1 cellular context compared by ENCODE assay signal in the genomic region with DNA sequence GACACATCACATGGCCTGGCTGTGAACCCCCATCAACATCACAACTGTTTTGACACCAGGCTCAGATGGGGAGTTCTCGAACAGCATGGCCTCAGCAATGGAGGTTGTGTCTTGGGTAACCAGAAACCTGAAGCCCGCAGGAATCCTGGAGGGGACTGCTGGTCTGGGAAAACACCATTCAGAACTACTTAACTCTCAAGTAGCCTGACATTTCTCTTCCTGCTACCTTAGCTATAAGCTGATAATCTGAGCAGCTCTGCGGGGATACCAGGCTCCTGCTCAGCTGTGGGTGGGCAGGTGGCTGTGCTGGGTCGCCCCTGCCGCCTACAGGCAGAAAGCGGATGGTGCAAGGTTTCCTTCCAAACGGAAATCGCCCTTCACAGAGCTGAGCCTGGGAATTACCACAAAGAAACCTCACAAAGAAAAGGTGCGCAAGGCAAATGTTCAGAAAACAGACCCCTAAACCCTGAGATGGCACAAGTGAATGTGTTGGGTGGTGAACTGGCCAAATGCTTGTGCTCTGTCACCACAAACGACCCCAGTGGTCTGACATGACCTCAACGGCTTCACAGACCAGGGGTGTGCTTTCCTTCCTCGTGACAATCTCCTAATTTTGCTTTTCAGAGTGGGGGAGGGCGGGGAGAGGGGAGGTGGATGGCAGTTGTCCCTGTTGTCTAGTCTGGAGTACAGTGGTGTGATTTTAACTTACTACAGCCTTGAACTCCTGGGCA.
TF ChIP-seq lines count a peak whose summit lies in the region.

No MANE protein-coding gene starts in this region.

TF ChIP-seq in HepG2, 621 proteins besides CTCF, POLR2A, EP300 and RAD21 (continued from another document and continues in another):
- TF ChIP-seq MIXL1 (CRISPR knock-in tag; IDR thresholded peaks at IDR 0.05) (peak; percentile 50; the same call in 1 of the 2 replicates), NCOA1 (CRISPR knock-in tag; IDR thresholded peaks at IDR 0.05) (no peak), PRPF4 (IDR thresholded peaks at IDR 0.05; ENCODE audit: low read depth, low read length, poor library complexity, severe bottlenecking) (no peak), MAFF (IDR thresholded peaks at IDR 0.05; ENCODE audit: low read depth, low read length) (no peak), ARNT2 (CRISPR knock-in tag; IDR thresholded peaks at IDR 0.05; ENCODE audit: low read depth) (0 out of 2 replicates have a peak, but pooled peaks have one; percentile 62), YY1 (IDR thresholded peaks at IDR 0.05; ENCODE audit: insufficient read depth, insufficient replicate concordance, low read depth, low read length) (no peak), ZNF558 (CRISPR knock-in tag; IDR thresholded peaks at IDR 0.05; ENCODE audit: borderline replicate concordance) (no peak), ZNF207 (IDR thresholded peaks at IDR 0.05; ENCODE audit: borderline replicate concordance) (no peak), ZFY (CRISPR knock-in tag; IDR thresholded peaks at IDR 0.05) (no peak), SRY (CRISPR knock-in tag; IDR thresholded peaks at IDR 0.05) (no peak), ZNF317 (CRISPR knock-in tag; IDR thresholded peaks at IDR 0.05) (0 out of 2 replicates have a peak, but pooled peaks have one; percentile 72), ZNF432 (CRISPR knock-in tag; IDR thresholded peaks at IDR 0.05; ENCODE audit: borderline replicate concordance) (no peak), ZNF768 (CRISPR knock-in tag; IDR thresholded peaks at IDR 0.05) (peak; percentile 49; the same call in 1 of the 2 replicates), SMC3 (IDR thresholded peaks at IDR 0.05; ENCODE audit: low read length) (peak; percentile 89), SMARCC2 (IDR thresholded peaks at IDR 0.05) (no peak), RXRA (CRISPR knock-in tag; IDR thresholded peaks at IDR 0.05) (peak; percentile 11; the same call in 1 of the 2 replicates), ZNF572 (CRISPR knock-in tag; IDR thresholded peaks at IDR 0.05) (no peak), STAG1 (CRISPR knock-in tag; IDR thresholded peaks at IDR 0.05) (peak; percentile 100), ZFAT (CRISPR knock-in tag; conservative IDR thresholded peaks at IDR 0.05) (no peak), NFKB2 (CRISPR knock-in tag; IDR thresholded peaks at IDR 0.05; ENCODE audit: borderline replicate concordance) (no peak), NFE2 (CRISPR knock-in tag; IDR thresholded peaks at IDR 0.05) (no peak), MED1 (CRISPR knock-in tag; IDR thresholded peaks at IDR 0.05) (peak; percentile 55; the same call in 1 of the 2 replicates), ZMAT3 (CRISPR knock-in tag; conservative IDR thresholded peaks at IDR 0.05) (0 out of 2 replicates have a peak, but pooled peaks have one; percentile 7), ZNF329 (CRISPR knock-in tag; IDR thresholded peaks at IDR 0.05; ENCODE audit: low read depth) (no peak), TARDBP (CRISPR knock-in tag; IDR thresholded peaks at IDR 0.05) (no peak), ZC3H13 (CRISPR knock-in tag; IDR thresholded peaks at IDR 0.05) (0 out of 2 replicates have a peak, but pooled peaks have one; percentile 53), ZNF652 (CRISPR knock-in tag; IDR thresholded peaks at IDR 0.05; ENCODE audit: borderline replicate concordance, low read depth) (no peak), KLF12 (CRISPR knock-in tag; IDR thresholded peaks at IDR 0.05; ENCODE audit: borderline replicate concordance) (no peak), SYNCRIP (IDR thresholded peaks at IDR 0.05; ENCODE audit: insufficient read depth, low read depth, low read length) (no peak), SNRNP70 (IDR thresholded peaks at IDR 0.05; ENCODE audit: low read depth, low read length) (no peak), RARA (CRISPR knock-in tag; IDR thresholded peaks at IDR 0.05) (no peak), ZNF451 (CRISPR knock-in tag; IDR thresholded peaks at IDR 0.05) (no peak)
- TF ChIP-seq, protein P1, sequence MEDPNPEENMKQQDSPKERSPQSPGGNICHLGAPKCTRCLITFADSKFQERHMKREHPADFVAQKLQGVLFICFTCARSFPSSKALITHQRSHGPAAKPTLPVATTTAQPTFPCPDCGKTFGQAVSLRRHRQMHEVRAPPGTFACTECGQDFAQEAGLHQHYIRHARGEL (CRISPR knock-in tag; IDR thresholded peaks at IDR 0.05): no peak
- TF ChIP-seq, protein P2, sequence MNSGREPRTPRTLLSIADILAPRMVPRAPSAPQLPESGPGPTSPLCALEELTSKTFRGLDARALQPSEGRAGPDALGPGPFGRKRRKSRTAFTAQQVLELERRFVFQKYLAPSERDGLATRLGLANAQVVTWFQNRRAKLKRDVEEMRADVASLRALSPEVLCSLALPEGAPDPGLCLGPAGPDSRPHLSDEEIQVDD (CRISPR knock-in tag; IDR thresholded peaks at IDR 0.05; ENCODE audit: borderline replicate concordance): no peak
- TF ChIP-seq, protein P3, sequence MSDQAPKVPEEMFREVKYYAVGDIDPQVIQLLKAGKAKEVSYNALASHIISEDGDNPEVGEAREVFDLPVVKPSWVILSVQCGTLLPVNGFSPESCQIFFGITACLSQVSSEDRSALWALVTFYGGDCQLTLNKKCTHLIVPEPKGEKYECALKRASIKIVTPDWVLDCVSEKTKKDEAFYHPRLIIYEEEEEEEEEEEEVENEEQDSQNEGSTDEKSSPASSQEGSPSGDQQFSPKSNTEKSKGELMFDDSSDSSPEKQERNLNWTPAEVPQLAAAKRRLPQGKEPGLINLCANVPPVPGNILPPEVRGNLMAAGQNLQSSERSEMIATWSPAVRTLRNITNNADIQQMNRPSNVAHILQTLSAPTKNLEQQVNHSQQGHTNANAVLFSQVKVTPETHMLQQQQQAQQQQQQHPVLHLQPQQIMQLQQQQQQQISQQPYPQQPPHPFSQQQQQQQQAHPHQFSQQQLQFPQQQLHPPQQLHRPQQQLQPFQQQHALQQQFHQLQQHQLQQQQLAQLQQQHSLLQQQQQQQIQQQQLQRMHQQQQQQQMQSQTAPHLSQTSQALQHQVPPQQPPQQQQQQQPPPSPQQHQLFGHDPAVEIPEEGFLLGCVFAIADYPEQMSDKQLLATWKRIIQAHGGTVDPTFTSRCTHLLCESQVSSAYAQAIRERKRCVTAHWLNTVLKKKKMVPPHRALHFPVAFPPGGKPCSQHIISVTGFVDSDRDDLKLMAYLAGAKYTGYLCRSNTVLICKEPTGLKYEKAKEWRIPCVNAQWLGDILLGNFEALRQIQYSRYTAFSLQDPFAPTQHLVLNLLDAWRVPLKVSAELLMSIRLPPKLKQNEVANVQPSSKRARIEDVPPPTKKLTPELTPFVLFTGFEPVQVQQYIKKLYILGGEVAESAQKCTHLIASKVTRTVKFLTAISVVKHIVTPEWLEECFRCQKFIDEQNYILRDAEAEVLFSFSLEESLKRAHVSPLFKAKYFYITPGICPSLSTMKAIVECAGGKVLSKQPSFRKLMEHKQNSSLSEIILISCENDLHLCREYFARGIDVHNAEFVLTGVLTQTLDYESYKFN (CRISPR knock-in tag; conservative IDR thresholded peaks at IDR 0.05): no peak
- TF ChIP-seq, protein P4, sequence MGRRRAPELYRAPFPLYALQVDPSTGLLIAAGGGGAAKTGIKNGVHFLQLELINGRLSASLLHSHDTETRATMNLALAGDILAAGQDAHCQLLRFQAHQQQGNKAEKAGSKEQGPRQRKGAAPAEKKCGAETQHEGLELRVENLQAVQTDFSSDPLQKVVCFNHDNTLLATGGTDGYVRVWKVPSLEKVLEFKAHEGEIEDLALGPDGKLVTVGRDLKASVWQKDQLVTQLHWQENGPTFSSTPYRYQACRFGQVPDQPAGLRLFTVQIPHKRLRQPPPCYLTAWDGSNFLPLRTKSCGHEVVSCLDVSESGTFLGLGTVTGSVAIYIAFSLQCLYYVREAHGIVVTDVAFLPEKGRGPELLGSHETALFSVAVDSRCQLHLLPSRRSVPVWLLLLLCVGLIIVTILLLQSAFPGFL (CRISPR knock-in tag; IDR thresholded peaks at IDR 0.05): no peak
- TF ChIP-seq, protein P5, sequence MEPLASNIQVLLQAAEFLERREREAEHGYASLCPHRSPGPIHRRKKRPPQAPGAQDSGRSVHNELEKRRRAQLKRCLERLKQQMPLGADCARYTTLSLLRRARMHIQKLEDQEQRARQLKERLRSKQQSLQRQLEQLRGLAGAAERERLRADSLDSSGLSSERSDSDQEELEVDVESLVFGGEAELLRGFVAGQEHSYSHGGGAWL (CRISPR knock-in tag; IDR thresholded peaks at IDR 0.05): no peak
- TF ChIP-seq, protein P6, sequence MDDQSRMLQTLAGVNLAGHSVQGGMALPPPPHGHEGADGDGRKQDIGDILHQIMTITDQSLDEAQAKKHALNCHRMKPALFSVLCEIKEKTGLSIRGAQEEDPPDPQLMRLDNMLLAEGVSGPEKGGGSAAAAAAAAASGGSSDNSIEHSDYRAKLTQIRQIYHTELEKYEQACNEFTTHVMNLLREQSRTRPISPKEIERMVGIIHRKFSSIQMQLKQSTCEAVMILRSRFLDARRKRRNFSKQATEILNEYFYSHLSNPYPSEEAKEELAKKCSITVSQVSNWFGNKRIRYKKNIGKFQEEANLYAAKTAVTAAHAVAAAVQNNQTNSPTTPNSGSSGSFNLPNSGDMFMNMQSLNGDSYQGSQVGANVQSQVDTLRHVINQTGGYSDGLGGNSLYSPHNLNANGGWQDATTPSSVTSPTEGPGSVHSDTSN (CRISPR knock-in tag; IDR thresholded peaks at IDR 0.05; ENCODE audit: borderline replicate concordance): no peak
- TF ChIP-seq, protein P7, sequence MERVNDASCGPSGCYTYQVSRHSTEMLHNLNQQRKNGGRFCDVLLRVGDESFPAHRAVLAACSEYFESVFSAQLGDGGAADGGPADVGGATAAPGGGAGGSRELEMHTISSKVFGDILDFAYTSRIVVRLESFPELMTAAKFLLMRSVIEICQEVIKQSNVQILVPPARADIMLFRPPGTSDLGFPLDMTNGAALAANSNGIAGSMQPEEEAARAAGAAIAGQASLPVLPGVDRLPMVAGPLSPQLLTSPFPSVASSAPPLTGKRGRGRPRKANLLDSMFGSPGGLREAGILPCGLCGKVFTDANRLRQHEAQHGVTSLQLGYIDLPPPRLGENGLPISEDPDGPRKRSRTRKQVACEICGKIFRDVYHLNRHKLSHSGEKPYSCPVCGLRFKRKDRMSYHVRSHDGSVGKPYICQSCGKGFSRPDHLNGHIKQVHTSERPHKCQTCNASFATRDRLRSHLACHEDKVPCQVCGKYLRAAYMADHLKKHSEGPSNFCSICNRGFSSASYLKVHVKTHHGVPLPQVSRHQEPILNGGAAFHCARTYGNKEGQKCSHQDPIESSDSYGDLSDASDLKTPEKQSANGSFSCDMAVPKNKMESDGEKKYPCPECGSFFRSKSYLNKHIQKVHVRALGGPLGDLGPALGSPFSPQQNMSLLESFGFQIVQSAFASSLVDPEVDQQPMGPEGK (CRISPR knock-in tag; IDR thresholded peaks at IDR 0.05): peak; percentile 7; the same call in 1 of the 2 replicates
- TF ChIP-seq, protein P8, sequence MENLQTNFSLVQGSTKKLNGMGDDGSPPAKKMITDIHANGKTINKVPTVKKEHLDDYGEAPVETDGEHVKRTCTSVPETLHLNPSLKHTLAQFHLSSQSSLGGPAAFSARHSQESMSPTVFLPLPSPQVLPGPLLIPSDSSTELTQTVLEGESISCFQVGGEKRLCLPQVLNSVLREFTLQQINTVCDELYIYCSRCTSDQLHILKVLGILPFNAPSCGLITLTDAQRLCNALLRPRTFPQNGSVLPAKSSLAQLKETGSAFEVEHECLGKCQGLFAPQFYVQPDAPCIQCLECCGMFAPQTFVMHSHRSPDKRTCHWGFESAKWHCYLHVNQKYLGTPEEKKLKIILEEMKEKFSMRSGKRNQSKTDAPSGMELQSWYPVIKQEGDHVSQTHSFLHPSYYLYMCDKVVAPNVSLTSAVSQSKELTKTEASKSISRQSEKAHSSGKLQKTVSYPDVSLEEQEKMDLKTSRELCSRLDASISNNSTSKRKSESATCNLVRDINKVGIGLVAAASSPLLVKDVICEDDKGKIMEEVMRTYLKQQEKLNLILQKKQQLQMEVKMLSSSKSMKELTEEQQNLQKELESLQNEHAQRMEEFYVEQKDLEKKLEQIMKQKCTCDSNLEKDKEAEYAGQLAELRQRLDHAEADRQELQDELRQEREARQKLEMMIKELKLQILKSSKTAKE (CRISPR knock-in tag; IDR thresholded peaks at IDR 0.05; ENCODE audit: borderline replicate concordance): no peak
- TF ChIP-seq, protein P9, sequence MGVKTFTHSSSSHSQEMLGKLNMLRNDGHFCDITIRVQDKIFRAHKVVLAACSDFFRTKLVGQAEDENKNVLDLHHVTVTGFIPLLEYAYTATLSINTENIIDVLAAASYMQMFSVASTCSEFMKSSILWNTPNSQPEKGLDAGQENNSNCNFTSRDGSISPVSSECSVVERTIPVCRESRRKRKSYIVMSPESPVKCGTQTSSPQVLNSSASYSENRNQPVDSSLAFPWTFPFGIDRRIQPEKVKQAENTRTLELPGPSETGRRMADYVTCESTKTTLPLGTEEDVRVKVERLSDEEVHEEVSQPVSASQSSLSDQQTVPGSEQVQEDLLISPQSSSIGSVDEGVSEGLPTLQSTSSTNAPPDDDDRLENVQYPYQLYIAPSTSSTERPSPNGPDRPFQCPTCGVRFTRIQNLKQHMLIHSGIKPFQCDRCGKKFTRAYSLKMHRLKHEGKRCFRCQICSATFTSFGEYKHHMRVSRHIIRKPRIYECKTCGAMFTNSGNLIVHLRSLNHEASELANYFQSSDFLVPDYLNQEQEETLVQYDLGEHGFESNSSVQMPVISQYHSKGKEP (CRISPR knock-in tag; IDR thresholded peaks at IDR 0.05): no peak
